In the genomic region with DNA sequence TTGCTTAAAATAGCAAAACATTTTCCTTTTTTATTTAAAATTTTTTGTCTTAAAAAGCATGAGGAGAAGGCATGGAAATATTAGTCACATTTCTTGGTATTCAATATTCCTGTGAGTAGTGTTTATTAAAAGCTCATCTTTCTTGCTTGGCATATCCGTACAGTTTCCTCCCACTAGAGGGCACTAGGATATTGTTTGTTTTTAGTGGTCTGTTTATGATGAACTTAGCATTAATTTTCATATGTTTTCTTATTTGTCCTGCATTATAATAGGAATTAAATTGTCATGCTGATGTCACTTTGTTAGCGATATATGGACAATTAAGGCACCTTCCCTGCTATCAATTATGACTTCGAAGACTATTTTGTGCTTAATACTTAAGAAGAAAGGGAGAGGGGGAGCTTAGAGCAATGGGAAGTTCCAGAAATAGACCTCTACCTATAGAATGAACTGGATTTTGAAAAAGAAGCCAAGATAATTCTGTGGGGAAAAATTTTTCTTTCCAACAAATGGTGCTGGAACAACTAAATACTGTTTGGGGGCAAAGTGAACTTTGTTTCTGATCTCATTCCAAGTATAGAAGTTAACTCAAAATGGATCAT, we compare ENCODE assay signal across 8 cellular contexts.
DNase-seq lines count a peak whose midpoint lies in the region; ATAC-seq and TF ChIP-seq lines count a peak whose summit lies in the region.

No MANE protein-coding gene starts in this region.

- 7% methylated on average over 3 of the region's 3 CpGs for WGBS in SK-N-SH (ENCODE audit: low lambda C conversion rate)
- 30 to 42% (median 37%) methylated on average over 3 of the region's 3 CpGs for WGBS in ovary, 3 donors

- no peak overlapping the region for H3K9ac ChIP-seq in SK-N-SH
- H3K9ac ChIP-seq in fibroblast of lung (ENCODE audit: insufficient read depth, low read length), result no peak overlapping the region

- H3K27ac ChIP-seq in SK-N-SH (ENCODE audit: low read depth in 2 of 2, low read length in 1 of 2) (no peak overlapping the region), fibroblast of lung (ENCODE audit: insufficient read depth, low read length) (no peak overlapping the region), ovary (no peak overlapping the region)

- H3K9me3 ChIP-seq in SK-N-SH (no peaks in the 10 kb centered on the region), fibroblast of lung (ENCODE audit: control insufficient read depth, insufficient read depth, low read depth, low read length) (no peaks in the 10 kb centered on the region), ovary (no peaks in the 10 kb centered on the region)

- H3K4me3 ChIP-seq in SK-N-SH (ENCODE audit: low read depth in 2 of 2, low read length in 1 of 2) (no peak overlapping the region), fibroblast of lung (replicated peaks in 1 of 4; ENCODE audit: control extremely low read depth in 1 of 4, insufficient read depth in 1 of 4, low read depth in 3 of 4, low read length in 4 of 4) (no peak overlapping the region), ovary (no peak overlapping the region)

- no peak for TF ChIP-seq EP300 in SK-N-SH (IDR thresholded peaks at IDR 0.05; ENCODE audit: borderline replicate concordance in 1 of 2, low read depth in 1 of 2, low read length in 1 of 2)
- TF ChIP-seq EP300 in ovary (IDR thresholded peaks at IDR 0.05), result no peak

- no peak overlapping the region for H2AFZ ChIP-seq in SK-N-SH (ENCODE audit: low read depth)
- no peak overlapping the region for H2AFZ ChIP-seq in fibroblast of lung (ENCODE audit: low read length)

- H3K79me2 ChIP-seq in SK-N-SH (ENCODE audit: insufficient read depth), result no peaks in the 10 kb centered on the region
- H3K79me2 ChIP-seq in fibroblast of lung (ENCODE audit: control insufficient read depth, insufficient read depth, low read length), result no peaks in the 10 kb centered on the region

- H3K36me3 ChIP-seq in SK-N-SH (replicated peaks in 1 of 2; ENCODE audit: control insufficient read depth in 1 of 2, insufficient read depth in 2 of 2, low read length in 1 of 2) (no peaks in the 10 kb centered on the region), fibroblast of lung (ENCODE audit: control insufficient read depth, insufficient read depth, low read length) (no peaks in the 10 kb centered on the region), ovary (no peaks in the 10 kb centered on the region)

- H3K9me2 ChIP-seq in SK-N-SH, result no peaks in the 10 kb centered on the region

- no peak for ATAC-seq in GM18520 (IDR thresholded peaks at IDR 0.05; ENCODE audit: unreplicated experiment)

- H4K20me1 ChIP-seq in SK-N-SH (ENCODE audit: insufficient read depth) (no peaks in the 10 kb centered on the region), fibroblast of lung (ENCODE audit: control insufficient read depth, extremely low read depth, insufficient read depth, low read length) (no peaks in the 10 kb centered on the region)

- CTCF ChIA-PET in SK-N-SH (lab: Yijun Ruan, JAX), result interaction anchor here (0.6 to 8.2 kb wide), 93 partner anchors 10 to 1250 kb away, joined by 3 to 153 read pairs (median 5); a partner anchor contains a TSS

- H3F3A ChIP-seq in SK-N-SH (replicated peaks; ENCODE audit: insufficient read depth), result no peaks in the 10 kb centered on the region

- POLR2A ChIA-PET in SK-N-SH (lab: Yijun Ruan, JAX), result no interaction called here

- H3K4me1 ChIP-seq in SK-N-SH (ENCODE audit: control insufficient read depth in 1 of 2, insufficient read depth in 2 of 2, low read depth in 1 of 2, low read length in 1 of 2) (peaks cover 0 to 6% of the 10 kb centered on the region in 2 experiments; a peak in 1 of 4 replicates), fibroblast of lung (ENCODE audit: control insufficient read depth, extremely low read depth, insufficient read depth, low read length) (no peaks in the 10 kb centered on the region), ovary (ENCODE audit: insufficient read depth) (no peaks in the 10 kb centered on the region)

- no peak overlapping the region for H3K4me2 ChIP-seq in SK-N-SH
- no peak overlapping the region for H3K4me2 ChIP-seq in fibroblast of lung (ENCODE audit: extremely low read depth, insufficient read depth, low read length)

- intact Hi-C loops in ovary (cut with DNase I), result no loop called here

- TF ChIP-seq CTCF in SK-N-SH (IDR thresholded peaks at IDR 0.05), result peak; percentile 98
- peak; percentile 61 to 80 for TF ChIP-seq CTCF in fibroblast of lung (conservative IDR thresholded peaks at IDR 0.05 in 1 of 2, IDR thresholded peaks at IDR 0.05 in 1 of 2; ENCODE audit: low read depth in 1 of 2, low read length in 2 of 2)
- peak; percentile 36 to 54 (median 38) for TF ChIP-seq CTCF in ovary (IDR thresholded peaks at IDR 0.05)

- H3K27me3 ChIP-seq in SK-N-SH (ENCODE audit: insufficient read depth), result no peaks in the 10 kb centered on the region
- no peaks in the 10 kb centered on the region for H3K27me3 ChIP-seq in fibroblast of lung (ENCODE audit: control insufficient read depth, insufficient read depth, low read length)
- H3K27me3 ChIP-seq in ovary, result no peaks in the 10 kb centered on the region

- DNase-seq in SKM-1 treated with dmso at 0.1 percent for 144 hours (lab: John Stamatoyannopoulos, UW; ENCODE audit: unreplicated experiment) (peak; percentile 24), SKM-1 (lab: John Stamatoyannopoulos, UW; ENCODE audit: unreplicated experiment) (no peak), LHCN-M2 (ENCODE audit: low read depth) (peak; percentile 69), SK-N-SH (peak; percentile 64), fibroblast of lung (ENCODE audit: low read depth in 2 of 2) (peak; percentile 39 to 77), ovary (no peak)
- no peak for DNase-seq in effector CD4-positive, alpha-beta T cell

- no peak for TF ChIP-seq POLR2A in ovary (IDR thresholded peaks at IDR 0.05)

- TF ChIP-seq RAD21 in SK-N-SH (IDR thresholded peaks at IDR 0.05; ENCODE audit: low read length), result peak; percentile 81

TF ChIP-seq in SK-N-SH, 30 proteins besides CTCF, POLR2A, EP300 and RAD21:
- TF ChIP-seq SMC3 (IDR thresholded peaks at IDR 0.05; ENCODE audit: low read depth, low read length) (peak; percentile 65), CHD2 (IDR thresholded peaks at IDR 0.05; ENCODE audit: low read length, partially characterized antibody) (peak; percentile 43), FOXJ3 (CRISPR knock-in tag; IDR thresholded peaks at IDR 0.05) (no peak)
TF ChIP-seq in SK-N-SH: peak in this region for 2.

Comparison
In these comparisons a context has a peak if more than half of its experiments do, and no peak if none do; other contexts are left out.
1. DNase-seq: peak in SKM-1 treated with dmso at 0.1 percent for 144 hours (single experiment), LHCN-M2 (single experiment), SK-N-SH (single experiment) and fibroblast of lung (2 of 2); none in SKM-1 (single experiment), ovary (0 of 5) and effector CD4-positive, alpha-beta T cell (single experiment).
2. CTCF ChIP-seq: peak in every context shown above with its lines; median percentile 98 in SK-N-SH; 70 in fibroblast of lung; 38 in ovary.